ENCODE assay signal across 10 cellular contexts in the genomic region with DNA sequence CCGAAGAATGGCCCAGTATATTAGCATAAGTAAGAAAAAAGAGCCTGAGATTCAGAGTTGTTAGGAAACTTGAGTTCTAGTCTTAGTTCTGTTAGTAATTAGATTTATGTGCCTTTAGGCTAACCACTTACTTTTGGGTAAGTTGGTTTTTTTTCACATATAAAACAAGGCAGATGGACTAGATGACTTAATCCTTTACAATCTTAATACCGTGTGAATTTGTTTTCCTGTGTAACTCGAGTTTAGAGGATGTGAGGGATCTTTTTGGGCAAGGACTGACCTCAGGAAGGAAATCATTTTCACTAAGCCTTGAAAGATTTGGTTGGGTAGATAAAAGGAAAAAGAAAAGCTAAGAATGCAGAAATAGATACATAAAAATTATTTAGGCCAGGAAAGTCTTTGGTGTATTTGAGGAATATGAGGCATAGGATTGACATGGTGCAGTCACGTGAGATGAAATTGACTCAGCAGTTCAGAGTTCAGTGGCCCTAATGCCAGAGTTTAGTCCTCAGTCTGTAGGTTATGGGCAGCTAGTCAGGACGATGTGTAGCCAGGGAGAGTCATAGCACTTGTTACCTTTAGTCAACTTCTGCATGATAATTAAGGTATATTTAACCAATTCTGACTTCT. TPM values are rescaled to one million over a fixed set of nuclear protein-coding genes. Genes with fewer than 3 reads are reported as not detected.
DNase-seq lines count a peak whose midpoint lies in the region; ATAC-seq and TF ChIP-seq lines count a peak whose summit lies in the region.
"Had no signal": no experiment of that assay in that cellular context is flagged by ENCODE, and none has a peak within 500 bp of the region (broad histone marks: within the 10 kb centered on the region; RNA-seq: fewer than 3 reads in every experiment).

No MANE protein-coding gene starts in this region.

- H3K27ac ChIP-seq in foreskin keratinocyte (peak overlapping the region; percentile 61), smooth muscle cell (ENCODE audit: low read depth) (peak overlapping the region; percentile 76)
- H3K27ac ChIP-seq: A549 had no signal

- no peaks in the 10 kb centered on the region for H3K27me3 Mint-ChIP-seq in activated CD4-positive, alpha-beta T cell treated with anti-CD3 and anti-CD28 coated beads, Interleukin-2, amount 10 ng/mL, durations not matched to agents 24 days and 14 days
- H3K27me3 Mint-ChIP-seq in activated CD8-positive, alpha-beta T cell treated with anti-CD3 and anti-CD28 coated beads for 36 hours, result no peaks in the 10 kb centered on the region

- H3K9me3 Mint-ChIP-seq in activated CD4-positive, alpha-beta T cell treated with anti-CD3 and anti-CD28 coated beads, Interleukin-2, amount 10 ng/mL, durations not matched to agents 24 days and 14 days, result no peaks in the 10 kb centered on the region
- peaks cover 2% of the 10 kb centered on the region for H3K9me3 Mint-ChIP-seq in activated CD8-positive, alpha-beta T cell treated with anti-CD3 and anti-CD28 coated beads for 36 hours

- peak overlapping the region; percentile 27 for H3K27ac Mint-ChIP-seq in activated CD4-positive, alpha-beta T cell treated with anti-CD3 and anti-CD28 coated beads, Interleukin-2, amount 10 ng/mL, durations not matched to agents 24 days and 14 days
- peak overlapping the region; percentile 75 for H3K27ac Mint-ChIP-seq in activated CD8-positive, alpha-beta T cell treated with anti-CD3 and anti-CD28 coated beads for 36 hours

- no peak overlapping the region for H3K4me3 Mint-ChIP-seq in activated CD4-positive, alpha-beta T cell treated with anti-CD3 and anti-CD28 coated beads, Interleukin-2, amount 10 ng/mL, durations not matched to agents 24 days and 14 days
- H3K4me3 Mint-ChIP-seq in activated CD8-positive, alpha-beta T cell treated with anti-CD3 and anti-CD28 coated beads for 36 hours, result no peak overlapping the region

- POLR2A ChIA-PET in activated CD8-positive, alpha-beta T cell treated with anti-CD3 and anti-CD28 coated beads for 36 hours (lab: Charles Lee), result interaction anchor here (0.7 to 1.2 kb wide), 4 partner anchors 11 to 141 kb away, joined by 3 to 6 read pairs (median 3); no protein-coding TSS in a partner anchor

- H3K4me3 ChIP-seq in smooth muscle cell, result no peak overlapping the region
- H3K4me3 ChIP-seq: A549 had no signal

- H3K27me3 ChIP-seq in foreskin keratinocyte (no peaks in the 10 kb centered on the region), smooth muscle cell (ENCODE audit: low read depth) (no peaks in the 10 kb centered on the region)

- DNase-seq in activated CD4-positive, alpha-beta T cell treated with anti-CD3 and anti-CD28 coated beads, Interleukin-2, amount 10 ng/mL, durations not matched to agents 24 days and 14 days, result no peak
- DNase-seq in activated CD4-positive, alpha-beta T cell treated with anti-CD3 and anti-CD28 coated beads for 4 hours, result no peak
- no peak for DNase-seq in activated CD8-positive, alpha-beta T cell treated with anti-CD3 and anti-CD28 coated beads for 36 hours
- peak; percentile 49 to 71 for DNase-seq in foreskin keratinocyte
- no peak for DNase-seq in smooth muscle cell (lab: John Stamatoyannopoulos, UW; ENCODE audit: unreplicated experiment)
- no peak for DNase-seq in COLO829 (ENCODE audit: low spot score)
- no peak for DNase-seq in activated CD4-positive, alpha-beta T cell treated with anti-CD3 and anti-CD28 coated beads, Interleukin-2, amount 50 U/mL, for 4 hours
- DNase-seq: activated CD8-positive, alpha-beta memory T cell treated with anti-CD3 and anti-CD28 coated beads, Interleukin-2, amount 50 U/mL, for 48 hours had no signal

- no peaks in the 10 kb centered on the region for H3K36me3 ChIP-seq in smooth muscle cell (ENCODE audit: low read depth)

- ATAC-seq in activated CD8-positive, alpha-beta T cell treated with anti-CD3 and anti-CD28 coated beads for 36 hours, result peak; percentile 42
- peak; percentile 72 for ATAC-seq in foreskin keratinocyte
- no peak for ATAC-seq in HG03095 (IDR thresholded peaks at IDR 0.05; ENCODE audit: unreplicated experiment)
- ATAC-seq: A549 had no signal

- H4K20me1 ChIP-seq in smooth muscle cell (ENCODE audit: low read depth), result peaks cover 93% of the 10 kb centered on the region

- H3K4me1 ChIP-seq in foreskin keratinocyte (peaks cover 45% of the 10 kb centered on the region), smooth muscle cell (ENCODE audit: low read depth) (peaks cover 21% of the 10 kb centered on the region)

- no peak overlapping the region for H2AFZ ChIP-seq in smooth muscle cell (ENCODE audit: low read depth)

- H3K4me1 Mint-ChIP-seq in activated CD4-positive, alpha-beta T cell treated with anti-CD3 and anti-CD28 coated beads, Interleukin-2, amount 10 ng/mL, durations not matched to agents 24 days and 14 days, result peaks cover 26% of the 10 kb centered on the region
- peaks cover 72% of the 10 kb centered on the region for H3K4me1 Mint-ChIP-seq in activated CD8-positive, alpha-beta T cell treated with anti-CD3 and anti-CD28 coated beads for 36 hours (ENCODE audit: low read depth)

- CTCF ChIA-PET in activated CD8-positive, alpha-beta T cell treated with anti-CD3 and anti-CD28 coated beads for 36 hours (lab: Charles Lee), result no interaction called here

- peak overlapping the region; percentile 49 for H3K4me2 ChIP-seq in smooth muscle cell
- H3K4me2 ChIP-seq: A549 had no signal

- no peak for TF ChIP-seq CTCF in activated CD8-positive, alpha-beta T cell treated with anti-CD3 and anti-CD28 coated beads for 36 hours (IDR thresholded peaks at IDR 0.05)
- no peak for TF ChIP-seq CTCF in foreskin keratinocyte (conservative IDR thresholded peaks at IDR 0.05)
- TF ChIP-seq CTCF in smooth muscle cell (IDR thresholded peaks at IDR 0.05; ENCODE audit: borderline replicate concordance, insufficient read depth, poor library complexity, severe bottlenecking), result no peak

- peaks cover 37% of the 10 kb centered on the region for H3K36me3 Mint-ChIP-seq in activated CD4-positive, alpha-beta T cell treated with anti-CD3 and anti-CD28 coated beads, Interleukin-2, amount 10 ng/mL, durations not matched to agents 24 days and 14 days (ENCODE audit: low read depth)
- peaks cover 31% of the 10 kb centered on the region for H3K36me3 Mint-ChIP-seq in activated CD8-positive, alpha-beta T cell treated with anti-CD3 and anti-CD28 coated beads for 36 hours (ENCODE audit: low read depth)

- peak overlapping the region; percentile 17 for H3K9ac ChIP-seq in smooth muscle cell (ENCODE audit: low read depth)

- 46% methylated on average over 5 of the region's 5 CpGs for WGBS in smooth muscle cell (ENCODE audit: low lambda C conversion rate)

- peaks cover 84% of the 10 kb centered on the region for H3K79me2 ChIP-seq in smooth muscle cell (ENCODE audit: low read depth)

- H3K9me3 ChIP-seq in smooth muscle cell (replicated peaks; ENCODE audit: low read depth), result no peaks in the 10 kb centered on the region
- H3K9me3 ChIP-seq: A549 had no signal

- intact Hi-C loops in activated CD4-positive, alpha-beta T cell treated with anti-CD3 and anti-CD28 coated beads, Interleukin-2, amount 10 ng/mL, durations not matched to agents 24 days and 14 days (cut with micrococcal nuclease), result no loop called here
- intact Hi-C loops in activated CD8-positive, alpha-beta T cell treated with anti-CD3 and anti-CD28 coated beads for 36 hours (cut with micrococcal nuclease), result no loop called here

- H3F3A ChIP-seq in smooth muscle cell (ENCODE audit: low read depth), result peaks cover 20% of the 10 kb centered on the region

RNA-seq across cellular contexts. Expression of gene PAK2, which starts 34.6 kb away (rescaled TPM):
- 81.1 and 92.5 TPM in 2 replicates for total RNA-seq in activated CD4-positive, alpha-beta T cell treated with anti-CD3 and anti-CD28 coated beads, Interleukin-2, amount 10 ng/mL, durations not matched to agents 24 days and 14 days
- 10 to 100 TPM; 79.4 to 81.2 TPM for total RNA-seq in activated CD8-positive, alpha-beta T cell treated with anti-CD3 and anti-CD28 coated beads for 36 hours
- total RNA-seq in foreskin keratinocyte (62.3 and 63.3 TPM in 2 replicates), smooth muscle cell (48.4 and 98.4 TPM in 2 replicates)
- polyA plus RNA-seq in foreskin keratinocyte (16.4 and 21.3 TPM in 2 replicates), smooth muscle cell (20.6 and 22.1 TPM in 2 replicates)

Comparison
In these comparisons a context has a peak if more than half of its experiments do, and no peak if none do; other contexts are left out.
1. DNase-seq: peak in foreskin keratinocyte (2 of 2); none in activated CD4-positive, alpha-beta T cell treated with anti-CD3 and anti-CD28 coated beads, Interleukin-2, amount 10 ng/mL, durations not matched to agents 24 days and 14 days (single experiment), activated CD4-positive, alpha-beta T cell treated with anti-CD3 and anti-CD28 coated beads for 4 hours (0 of 2), activated CD8-positive, alpha-beta T cell treated with anti-CD3 and anti-CD28 coated beads for 36 hours (single experiment), smooth muscle cell (single experiment), COLO829 (single experiment) and activated CD4-positive, alpha-beta T cell treated with anti-CD3 and anti-CD28 coated beads, Interleukin-2, amount 50 U/mL, for 4 hours (0 of 2).